11 cellular contexts compared by ENCODE assay signal in genomic region chr2:2846379-2847130, GRCh38.
DNase-seq lines count a peak whose midpoint lies in the region; ATAC-seq, FAIRE-seq and TF ChIP-seq lines count a peak whose summit lies in the region.
"Had no signal": no experiment of that assay in that cellular context is flagged by ENCODE, and none has a peak within 500 bp of the region (broad histone marks: within the 10 kb centered on the region; RNA-seq: fewer than 3 reads in every experiment).

No MANE protein-coding gene starts in this region.

- TF ChIP-seq CTCF in mammary epithelial cell (conservative IDR thresholded peaks at IDR 0.05 in 1 of 2, IDR thresholded peaks at IDR 0.05 in 1 of 2; ENCODE audit: extremely low read depth in 1 of 2, insufficient read depth in 1 of 2, low read depth in 1 of 2, low read length in 2 of 2) = no peak

- H3K79me2 ChIP-seq in mammary epithelial cell (ENCODE audit: insufficient read depth, low read length) = no peaks in the 10 kb centered on the region

- no peak overlapping the region for H3K4me3 Mint-ChIP-seq in T-cell
- H3K4me3 Mint-ChIP-seq: activated CD4-positive, alpha-beta memory T cell treated with anti-CD3 and anti-CD28 coated beads for 36 hours had no signal

- no peaks in the 10 kb centered on the region for H3K36me3 Mint-ChIP-seq in T-cell
- H3K36me3 Mint-ChIP-seq: activated CD4-positive, alpha-beta memory T cell treated with anti-CD3 and anti-CD28 coated beads for 36 hours had no signal

- H3K36me3 ChIP-seq in mammary epithelial cell (ENCODE audit: insufficient read depth, low read length) = no peaks in the 10 kb centered on the region
- H3K36me3 ChIP-seq: upper lobe of left lung had no signal

- H3K27ac ChIP-seq in mammary epithelial cell (ENCODE audit: insufficient read depth, low read depth, low read length) = no peak overlapping the region
- H3K27ac ChIP-seq: upper lobe of left lung had no signal

- no peak for ATAC-seq in left lobe of liver
- no peak for ATAC-seq in T-cell (replicated peaks in 1 of 4)
- ATAC-seq in HG02870 (IDR thresholded peaks at IDR 0.05; ENCODE audit: unreplicated experiment) = no peak

- H3K27me3 Mint-ChIP-seq in T-cell = no peaks in the 10 kb centered on the region
- H3K27me3 Mint-ChIP-seq: activated CD4-positive, alpha-beta memory T cell treated with anti-CD3 and anti-CD28 coated beads for 36 hours had no signal

- no peaks in the 10 kb centered on the region for H3K4me1 ChIP-seq in mammary epithelial cell (ENCODE audit: insufficient read depth, low read length)

- DNase-seq in ELF-1 (ENCODE audit: low read depth, low spot score) (peak; percentile 23), NCI-H2196 (lab: John Stamatoyannopoulos, UW; ENCODE audit: unreplicated experiment) (peak; percentile 99), mammary epithelial cell (peak; percentile 5), mucosa of gallbladder (ENCODE audit: low spot score) (peak; percentile 43), left lobe of liver (ENCODE audit: low spot score) (no peak), GM12892 (ENCODE audit: insufficient read length) (no peak), T-cell (no peak)
- DNase-seq: activated CD4-positive, alpha-beta memory T cell treated with anti-CD3 and anti-CD28 coated beads for 36 hours; islet precursor cell had no signal

- FAIRE-seq in GM12892 (lab: Jason Lieb, UNC) = no peak

- POLR2A ChIA-PET in T-cell (lab: Charles Lee) = no interaction called here

- peaks cover 23% of the 10 kb centered on the region for H3K9me3 ChIP-seq in mammary epithelial cell (replicated peaks; ENCODE audit: insufficient read depth, low read length)
- H3K9me3 ChIP-seq: upper lobe of left lung had no signal

- WGBS in mammary epithelial cell (ENCODE audit: low coverage, missing lambda C conversion rate) = 9% methylated on average over 12 of the region's 14 CpGs

- H3K27me3 ChIP-seq in mammary epithelial cell (ENCODE audit: insufficient read depth, low read length) = no peaks in the 10 kb centered on the region
- H3K27me3 ChIP-seq: upper lobe of left lung had no signal

- dilution Hi-C loops in mammary epithelial cell (cut with HindIII; ENCODE audit: low sequenced_read_pairs) = no loop called here

- H2AFZ ChIP-seq in mammary epithelial cell (ENCODE audit: low read depth, low read length) = no peak overlapping the region

- H3K9ac ChIP-seq in mammary epithelial cell (ENCODE audit: insufficient read depth, low read length) = no peak overlapping the region

- no peak for TF ChIP-seq POLR2A in GM12892 (IDR thresholded peaks at IDR 0.05; ENCODE audit: low read depth, low read length)

- CTCF ChIA-PET in mammary epithelial cell (lab: Charles Lee; ENCODE audit: low non-redundant PET) = no interaction called here
- CTCF ChIA-PET in T-cell (lab: Charles Lee) = no interaction called here

- H3K9me3 Mint-ChIP-seq in T-cell = no peaks in the 10 kb centered on the region
- H3K9me3 Mint-ChIP-seq: activated CD4-positive, alpha-beta memory T cell treated with anti-CD3 and anti-CD28 coated beads for 36 hours had no signal

- H3K4me3 ChIP-seq in mammary epithelial cell (replicated peaks in 1 of 3; ENCODE audit: insufficient read depth in 1 of 3, low read depth in 2 of 3, low read length in 3 of 3) = no peak overlapping the region
- H3K4me3 ChIP-seq: upper lobe of left lung had no signal

- no peaks in the 10 kb centered on the region for H4K20me1 ChIP-seq in mammary epithelial cell (ENCODE audit: insufficient read depth, low read length)

- in situ Hi-C loops in mammary epithelial cell (cut with MboI; ENCODE audit: low sequenced_read_pairs in 2 of 2) = no loop called here

- H3K4me1 Mint-ChIP-seq in T-cell = no peaks in the 10 kb centered on the region

- intact Hi-C loops in mammary epithelial cell (cut with micrococcal nuclease) = loop anchor here (10.0 kb wide), 2 partner anchors 458 to 722 kb away; no protein-coding TSS in a partner anchor

- no peak overlapping the region for H3K4me2 ChIP-seq in mammary epithelial cell (ENCODE audit: insufficient read depth, low read depth, low read length)

- no peak overlapping the region for H3K27ac Mint-ChIP-seq in T-cell
- H3K27ac Mint-ChIP-seq: activated CD4-positive, alpha-beta memory T cell treated with anti-CD3 and anti-CD28 coated beads for 36 hours had no signal

- BruUV-seq in mammary epithelial cell (replicated peaks; lab: Mats Ljungman, UMichigan) = TSS peak; percentile 96

Comparison
In these comparisons a context has a peak if more than half of its experiments do, and no peak if none do; other contexts are left out.
1. DNase-seq: peak in ELF-1 (single experiment), NCI-H2196 (single experiment), mammary epithelial cell (single experiment) and mucosa of gallbladder (single experiment); none in left lobe of liver (single experiment), GM12892 (single experiment) and T-cell (0 of 34).